Comparison of ENCODE assay signal across 17 cellular contexts in genomic region chr20:38046572-38046971, GRCh38. TPM values are rescaled to one million over a fixed set of nuclear protein-coding genes. Genes with fewer than 3 reads are reported as not detected.
DNase-seq lines count a peak whose midpoint lies in the region; ATAC-seq and TF ChIP-seq lines count a peak whose summit lies in the region.
"Had no signal": no experiment of that assay in that cellular context is flagged by ENCODE, and none has a peak within 500 bp of the region (broad histone marks: within the 10 kb centered on the region; RNA-seq: fewer than 3 reads in every experiment).

No MANE protein-coding gene starts in this region.

- no peak overlapping the region for H3K4ac ChIP-seq in mesendoderm (ENCODE audit: low read depth, low read length)

- no peak overlapping the region for H3K4me3 Mint-ChIP-seq in stimulated activated naive CD8-positive, alpha-beta T cell treated with anti-CD3 and anti-CD28 coated beads, Interleukin-15, Interleukin-2, amounts not matched to agents 100 ng/mL and 50 ng/mL, for 24 hours
- H3K4me3 Mint-ChIP-seq in T-cell: no peak overlapping the region
- H3K4me3 Mint-ChIP-seq: activated B cell treated with CpG ODN at 0.5 μM for 24 hours, naive B cell, type B pancreatic cell had no signal

- peaks cover 20% of the 10 kb centered on the region; the same call in 1 of the 2 replicates for H4K20me1 ChIP-seq in OCI-LY7 (ENCODE audit: insufficient read depth, low read length)

- H3K9me3 Mint-ChIP-seq in stimulated activated naive CD8-positive, alpha-beta T cell treated with anti-CD3 and anti-CD28 coated beads, Interleukin-15, Interleukin-2, amounts not matched to agents 100 ng/mL and 50 ng/mL, for 24 hours: no peaks in the 10 kb centered on the region
- H3K9me3 Mint-ChIP-seq in T-cell: no peaks in the 10 kb centered on the region
- H3K9me3 Mint-ChIP-seq: activated B cell treated with CpG ODN at 0.5 μM for 24 hours, naive B cell, type B pancreatic cell had no signal

- TF ChIP-seq EP300 in transverse colon (IDR thresholded peaks at IDR 0.05; ENCODE audit: low read depth): no peak

- H3K4me1 Mint-ChIP-seq in stimulated activated naive CD8-positive, alpha-beta T cell treated with anti-CD3 and anti-CD28 coated beads, Interleukin-15, Interleukin-2, amounts not matched to agents 100 ng/mL and 50 ng/mL, for 24 hours (ENCODE audit: low read depth): peaks cover 60% of the 10 kb centered on the region
- peaks cover 35 to 51% (median 50%) of the 10 kb centered on the region in 3 donors for H3K4me1 Mint-ChIP-seq in T-cell

- H3K4me1 ChIP-seq in mesendoderm (ENCODE audit: control insufficient read depth, low read depth, low read length) (peaks cover 5% of the 10 kb centered on the region), transverse colon (no peaks in the 10 kb centered on the region), OCI-LY7 (ENCODE audit: insufficient read depth, low read length, poor library complexity, severe bottlenecking) (no peaks in the 10 kb centered on the region)

- TF ChIP-seq CTCF in cardiac fibroblast (IDR thresholded peaks at IDR 0.05; ENCODE audit: low read depth, low read length) (no peak), transverse colon (IDR thresholded peaks at IDR 0.05) (no peak), OCI-LY7 (conservative IDR thresholded peaks at IDR 0.05; ENCODE audit: low read length) (no peak)

- H3K79me2 ChIP-seq in mesendoderm (ENCODE audit: control insufficient read depth, insufficient read depth, low read length) (peaks cover 23% of the 10 kb centered on the region), OCI-LY7 (ENCODE audit: insufficient read depth, low read depth, low read length) (peaks cover 35% of the 10 kb centered on the region)

- no peak overlapping the region for H4K8ac ChIP-seq in mesendoderm (ENCODE audit: low read depth, low read length)

- no CpG with 5 or more reads among the region's 4 CpGs for WGBS in mesendoderm (ENCODE audit: extremely low coverage, insufficient coverage, low lambda C conversion rate)
- 77 to 86% methylated on average over 4 of the region's 4 CpGs for WGBS in transverse colon (ENCODE audit: low coverage in 1 of 2), 2 donors

- H2BK15ac ChIP-seq in mesendoderm (replicated peaks; ENCODE audit: low read depth): no peak overlapping the region

- H3K27me3 Mint-ChIP-seq in stimulated activated naive CD8-positive, alpha-beta T cell treated with anti-CD3 and anti-CD28 coated beads, Interleukin-15, Interleukin-2, amounts not matched to agents 100 ng/mL and 50 ng/mL, for 24 hours: no peaks in the 10 kb centered on the region
- no peaks in the 10 kb centered on the region for H3K27me3 Mint-ChIP-seq in T-cell
- H3K27me3 Mint-ChIP-seq: activated B cell treated with CpG ODN at 0.5 μM for 24 hours, naive B cell, type B pancreatic cell had no signal

- H3K27ac ChIP-seq in mesendoderm (ENCODE audit: low read depth, low read length) (no peak overlapping the region), transverse colon (no peak overlapping the region), OCI-LY7 (ENCODE audit: low read depth, low read length, poor library complexity, severe bottlenecking) (no peak overlapping the region)
- H3K27ac ChIP-seq: HL-60 had no signal

- H2BK120ac ChIP-seq in mesendoderm (ENCODE audit: low read depth, low read length): no peak overlapping the region

- no peaks in the 10 kb centered on the region for H3K27me3 ChIP-seq in mesendoderm (ENCODE audit: insufficient read depth, low read length, poor library complexity)
- H3K27me3 ChIP-seq in transverse colon: no peaks in the 10 kb centered on the region

- no peak for TF ChIP-seq POLR2A in transverse colon (IDR thresholded peaks at IDR 0.05)

- POLR2A ChIA-PET in T-cell (lab: Charles Lee) (no interaction called here), OCI-LY7 (lab: Charles Lee) (interaction anchor here (0.9 kb wide), 1 partner anchor 41 kb away, joined by 3 read pairs; no protein-coding TSS in a partner anchor)

- no peak overlapping the region for H2AFZ ChIP-seq in OCI-LY7 (ENCODE audit: low read length)

- peak overlapping the region; percentile 73 for H3K27ac Mint-ChIP-seq in stimulated activated naive CD8-positive, alpha-beta T cell treated with anti-CD3 and anti-CD28 coated beads, Interleukin-15, Interleukin-2, amounts not matched to agents 100 ng/mL and 50 ng/mL, for 24 hours
- no peak overlapping the region for H3K27ac Mint-ChIP-seq in T-cell
- H3K27ac Mint-ChIP-seq: activated B cell treated with CpG ODN at 0.5 μM for 24 hours, type B pancreatic cell had no signal

- no peaks in the 10 kb centered on the region for H3K9me2 ChIP-seq in OCI-LY7 (ENCODE audit: insufficient read depth, low read length)

- no peak for DNase-seq in stimulated activated naive CD8-positive, alpha-beta T cell treated with anti-CD3 and anti-CD28 coated beads, Interleukin-15, Interleukin-2, amounts not matched to agents 100 U/mL and 50 U/mL, for 24 hours
- peak; percentile 3 to 19 for DNase-seq in cardiac fibroblast (ENCODE audit: low read depth in 2 of 2)
- DNase-seq in mesendoderm: peak; percentile 67
- no peak for DNase-seq in transverse colon
- DNase-seq in T-cell: no peak
- no peak for DNase-seq in OCI-LY7 (ENCODE audit: low spot score)
- DNase-seq: activated B cell treated with CpG ODN at 0.5 μM for 24 hours; activated CD8-positive, alpha-beta memory T cell treated with anti-CD3 and anti-CD28 coated beads, Interleukin-2, amount 50 U/mL, for 48 hours; glutamatergic neuron; naive B cell; NCI-H1436 treated with DMSO at 0.1 percent for 48 hours; NCI-H446 treated with DMSO at 0.1 percent for 48 hours; stimulated activated CD8-positive, alpha-beta memory T cell treated with anti-CD3 and anti-CD28 coated beads, Interleukin-4, amount 100 ng/mL, for 48 hours had no signal

- H3K36me3 ChIP-seq in mesendoderm (ENCODE audit: control insufficient read depth, insufficient read depth, low read length) (peaks cover 1% of the 10 kb centered on the region), transverse colon (peaks cover 0 to 25% (median 5%) of the 10 kb centered on the region in 4 donors), OCI-LY7 (ENCODE audit: insufficient read depth, low read length) (peaks cover 97% of the 10 kb centered on the region)

- in situ Hi-C loops in transverse colon (cut with MboI; ENCODE audit: low pct_ligation_motif_present in 1 of 4, low pct_unique_long_range_greater_than_20kb in 1 of 4, low sequenced_read_pairs in 3 of 4): no loop called here

- H3K4me2 ChIP-seq in mesendoderm (ENCODE audit: low read length) (no peak overlapping the region), OCI-LY7 (ENCODE audit: low read length) (no peak overlapping the region)

- no peak overlapping the region for H3K23ac ChIP-seq in mesendoderm (ENCODE audit: low read length)

- H3K9me3 ChIP-seq in transverse colon (no peaks in the 10 kb centered on the region), OCI-LY7 (ENCODE audit: low read length) (no peaks in the 10 kb centered on the region)

- H3K4me3 ChIP-seq in cardiac fibroblast (replicated peaks in 1 of 2; ENCODE audit: low read depth in 2 of 2, low read length in 2 of 2) (no peak overlapping the region), mesendoderm (ENCODE audit: low read length) (no peak overlapping the region), transverse colon (no peak overlapping the region), OCI-LY7 (ENCODE audit: low read depth, low read length, poor library complexity, severe bottlenecking) (no peak overlapping the region)

- H2BK5ac ChIP-seq in mesendoderm (ENCODE audit: low read length): no peak overlapping the region

- no peak overlapping the region for H2AK5ac ChIP-seq in mesendoderm (ENCODE audit: low read length)

- CTCF ChIA-PET in T-cell (lab: Charles Lee) (no interaction called here), OCI-LY7 (lab: Charles Lee; ENCODE audit: unreplicated experiment) (no interaction called here)

- intact Hi-C loops in transverse colon (cut with DNase I; ENCODE audit: low total_unique reads) (no loop called here), OCI-LY7 (cut with micrococcal nuclease; ENCODE audit: unreplicated experiment) (no loop called here)

- no peak overlapping the region for H4K5ac ChIP-seq in mesendoderm (ENCODE audit: low read length)

- peaks cover 63% of the 10 kb centered on the region for H3K36me3 Mint-ChIP-seq in stimulated activated naive CD8-positive, alpha-beta T cell treated with anti-CD3 and anti-CD28 coated beads, Interleukin-15, Interleukin-2, amounts not matched to agents 100 ng/mL and 50 ng/mL, for 24 hours (ENCODE audit: low read depth)
- H3K36me3 Mint-ChIP-seq in T-cell: peaks cover 35% of the 10 kb centered on the region

- H3K56ac ChIP-seq in mesendoderm (ENCODE audit: low read length): no peak overlapping the region

- peaks cover 19% of the 10 kb centered on the region for H3K79me1 ChIP-seq in mesendoderm (ENCODE audit: low read length)

- ATAC-seq in stimulated activated naive CD8-positive, alpha-beta T cell treated with anti-CD3 and anti-CD28 coated beads, Interleukin-15, Interleukin-2, amounts not matched to agents 100 U/mL and 50 U/mL, for 24 hours: no peak
- ATAC-seq in T-cell (replicated peaks in 1 of 4) (no peak), GM18861 (IDR thresholded peaks at IDR 0.05; ENCODE audit: unreplicated experiment) (no peak)

- H3K9ac ChIP-seq in mesendoderm (ENCODE audit: low read length): no peak overlapping the region

- H3K18ac ChIP-seq in mesendoderm (ENCODE audit: low read length): no peak overlapping the region

- no TSS peak for BruUV-seq in OCI-LY7 (replicated peaks; lab: Mats Ljungman, UMichigan)

RNA-seq across cellular contexts. Expression of gene RPRD1B, which starts 13.0 kb away (rescaled TPM):
- polyA plus RNA-seq in mesendoderm (2013, experiment 1 of 2): 26.3 TPM
- 25.7 TPM for polyA plus RNA-seq in mesendoderm (2013, experiment 2 of 2)
- total RNA-seq in transverse colon (10 to 100 TPM; 16.5 to 35.9 (median 21.0) TPM), T-cell (10 to 100 TPM; 38.3 to 46.6 (median 40.5) TPM), OCI-LY7 (2022) (67.3 and 67.9 TPM in 2 replicates)
- 45.6 and 52.3 TPM in 2 replicates for total RNA-seq in OCI-LY7 (2014; rRNA removed; shearing (Covaris generic))

RNA-seq across cellular contexts. Expression of gene TTI1, which starts 13.3 kb away (rescaled TPM):
- 24.7 TPM for polyA plus RNA-seq in mesendoderm (2013, experiment 1 of 2)
- 25.3 TPM for polyA plus RNA-seq in mesendoderm (2013, experiment 2 of 2)
- total RNA-seq in transverse colon (10 to 100 TPM in 2 of 4 donors, 1 to 10 TPM in 2; 4.5 to 19.5 (median 9.4) TPM), T-cell (10 to 100 TPM; 17.8 to 27.6 (median 23.2) TPM), OCI-LY7 (2022) (26.5 and 28.7 TPM in 2 replicates)
- 20.2 and 22.4 TPM in 2 replicates for total RNA-seq in OCI-LY7 (2014; rRNA removed; shearing (Covaris generic))

Comparison
In these comparisons a context has a peak if more than half of its experiments do, and no peak if none do; other contexts are left out.
1. DNase-seq: peak in cardiac fibroblast (2 of 2) and mesendoderm (single experiment); none in stimulated activated naive CD8-positive, alpha-beta T cell treated with anti-CD3 and anti-CD28 coated beads, Interleukin-15, Interleukin-2, amounts not matched to agents 100 U/mL and 50 U/mL, for 24 hours (single experiment), transverse colon (single experiment), T-cell (0 of 34) and OCI-LY7 (single experiment).